Comparison of ENCODE assay signal across 21 cellular contexts in genomic region chr3:157650191-157650590, GRCh38.
"Had no signal": no experiment of that assay in that cellular context is flagged by ENCODE, and none has a peak within 500 bp of the region (broad histone marks: within the 10 kb centered on the region; RNA-seq: fewer than 3 reads in every experiment).

No MANE protein-coding gene starts in this region.

- H3K27me3 ChIP-seq: gastrocnemius medialis, neural progenitor cell, sigmoid colon, stomach, thyroid gland had no signal

- DNase-seq: cortex of kidney; effector CD4-positive, alpha-beta T cell; foreskin fibroblast; gastrocnemius medialis; head of caudate nucleus; mesenchymal stem cell; mucosa of descending colon; naive thymus-derived CD4-positive, alpha-beta T cell; right cardiac atrium; sigmoid colon; stimulated activated CD4-positive, alpha-beta T cell treated with anti-CD3 and anti-CD28 coated beads, Interleukin-2, amount 100 ng/mL, for 24 hours; stimulated activated CD4-positive, alpha-beta T cell treated with anti-CD3 and anti-CD28 coated beads, Interleukin-4, amount 100 ng/mL, for 24 hours; stimulated activated naive CD4-positive, alpha-beta T cell treated with Interleukin-2 at 50 U/mL for 16 hours; stomach; thyroid gland had no signal

- H3K4me1 ChIP-seq: gastrocnemius medialis, neural progenitor cell, prostate gland, sigmoid colon, stomach, thyroid gland had no signal

- H3K9me3 ChIP-seq: gastrocnemius medialis, mucosa of descending colon, prostate gland, sigmoid colon, stomach, thyroid gland had no signal

- ATAC-seq: esophagus mucosa; left lobe of liver; mucosa of descending colon; naive thymus-derived CD4-positive, alpha-beta T cell; right cardiac atrium; stimulated activated effector memory CD8-positive, alpha-beta T cell treated with anti-CD3 and anti-CD28 coated beads, Interleukin-12 subunit alpha, Interleukin-12 subunit beta, amount 100 ng/mL, for 72 hours had no signal

- H3K36me3 ChIP-seq: gastrocnemius medialis, neural progenitor cell, prostate gland, sigmoid colon, stomach, thyroid gland had no signal

- H3K4me3 ChIP-seq: gastrocnemius medialis, mucosa of descending colon, neural progenitor cell, prostate gland, sigmoid colon, stomach, thyroid gland had no signal

- H3K27ac ChIP-seq: epithelial cell of prostate, neural progenitor cell, prostate gland, sigmoid colon, stomach, thyroid gland had no signal
